ENCODE assay signal across 7 cellular contexts in the genomic region with DNA sequence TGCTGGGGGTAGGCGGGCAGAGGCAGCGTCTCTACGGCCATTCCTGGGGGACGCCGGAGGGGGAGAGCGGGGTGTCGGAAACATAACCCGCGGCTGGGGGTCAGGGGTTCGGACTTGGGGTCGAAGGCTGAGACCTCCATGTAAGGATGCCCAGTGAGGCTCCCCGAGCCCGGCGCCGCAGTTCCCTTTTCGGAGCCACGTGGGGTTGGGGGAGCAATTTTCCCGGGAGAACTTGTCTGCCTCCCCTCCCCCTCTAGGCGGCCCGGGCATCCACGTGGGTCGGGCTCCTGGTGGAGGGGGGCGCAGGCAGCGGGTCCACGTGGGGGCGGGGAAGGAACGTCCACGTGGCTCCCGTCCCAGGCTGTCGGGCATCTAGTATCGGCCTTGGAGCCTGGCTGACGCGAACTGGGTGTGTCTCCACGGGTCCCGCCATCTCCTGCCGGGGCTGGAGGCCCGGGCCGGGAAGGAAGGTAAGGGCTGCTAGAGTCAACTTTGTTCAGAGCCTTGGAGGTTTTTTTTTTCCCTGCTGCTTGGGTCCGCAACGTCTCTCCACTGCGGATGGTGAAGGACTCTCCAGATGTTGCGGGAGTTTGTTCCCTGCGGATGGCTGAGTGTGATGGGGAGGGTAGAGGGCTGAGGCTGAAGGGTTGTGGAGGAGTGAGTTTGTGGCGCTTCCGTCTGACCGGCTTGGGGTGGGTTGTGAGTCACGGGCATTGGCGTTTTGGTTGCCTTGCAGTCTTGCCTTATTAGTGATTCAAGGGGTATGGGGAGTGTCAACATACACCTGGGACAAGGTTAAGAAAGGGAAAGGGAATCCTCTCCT.
DNase-seq lines count a peak whose midpoint lies in the region; ATAC-seq and TF ChIP-seq lines count a peak whose summit lies in the region.

No MANE protein-coding gene starts in this region.

- no peaks in the 10 kb centered on the region for H3K9me3 ChIP-seq in iPS-18c (ENCODE audit: control insufficient read depth, insufficient read depth, low read length)

- TF ChIP-seq CTCF in GM12865 (IDR thresholded peaks at IDR 0.05; ENCODE audit: insufficient read depth, low read depth, low read length, missing control alignments): no peak
- TF ChIP-seq CTCF in brain microvascular endothelial cell (IDR thresholded peaks at IDR 0.05; ENCODE audit: low read depth, low read length, missing control alignments): no peak

- no peaks in the 10 kb centered on the region for H3K27me3 ChIP-seq in brain microvascular endothelial cell (replicated peaks)

- peak overlapping the region; percentile 78 for H3K4me3 ChIP-seq in GM12865 (ENCODE audit: low read depth, low read length)
- peak overlapping the region; percentile 99 for H3K4me3 ChIP-seq in brain microvascular endothelial cell (ENCODE audit: low read depth, low read length)
- peak overlapping the region; percentile 98 for H3K4me3 ChIP-seq in iPS-18c (ENCODE audit: insufficient read depth, low read depth, low read length)
- peak overlapping the region; percentile 96 for H3K4me3 ChIP-seq in skeletal muscle cell (ENCODE audit: low read depth, low read length)

- H3K27ac ChIP-seq in brain microvascular endothelial cell: peak overlapping the region; percentile 83

- no peak for TF ChIP-seq RAD21 in Ishikawa (IDR thresholded peaks at IDR 0.05; ENCODE audit: low read depth)

- ATAC-seq in HG03457 (IDR thresholded peaks at IDR 0.05; ENCODE audit: unreplicated experiment): no peak

- in situ Hi-C loops in brain microvascular endothelial cell (cut with HindIII; ENCODE audit: low pct_ligation_motif_present, low sequenced_read_pairs): no loop called here

- TF ChIP-seq EP300 in Ishikawa (IDR thresholded peaks at IDR 0.05; ENCODE audit: borderline replicate concordance): no peak

- DNase-seq in GM12865 (ENCODE audit: low read depth) (peak; percentile 76), T1000 (lab: John Stamatoyannopoulos, UW) (peak; percentile 61), brain microvascular endothelial cell (peak; percentile 60), skeletal muscle cell (ENCODE audit: low read depth) (no peak)

- H3K36me3 ChIP-seq in brain microvascular endothelial cell (replicated peaks): peaks cover 9% of the 10 kb centered on the region

TF ChIP-seq in Ishikawa, 13 proteins besides CTCF, POLR2A, EP300 and RAD21:
- no peak for TF ChIP-seq REST (IDR thresholded peaks at IDR 0.05; ENCODE audit: low read depth)
- TF ChIP-seq, protein P1, sequence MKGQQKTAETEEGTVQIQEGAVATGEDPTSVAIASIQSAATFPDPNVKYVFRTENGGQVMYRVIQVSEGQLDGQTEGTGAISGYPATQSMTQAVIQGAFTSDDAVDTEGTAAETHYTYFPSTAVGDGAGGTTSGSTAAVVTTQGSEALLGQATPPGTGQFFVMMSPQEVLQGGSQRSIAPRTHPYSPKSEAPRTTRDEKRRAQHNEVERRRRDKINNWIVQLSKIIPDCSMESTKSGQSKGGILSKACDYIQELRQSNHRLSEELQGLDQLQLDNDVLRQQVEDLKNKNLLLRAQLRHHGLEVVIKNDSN (IDR thresholded peaks at IDR 0.05): peak; percentile 88
- no peak for TF ChIP-seq TAF1 (IDR thresholded peaks at IDR 0.05; ENCODE audit: low read depth)
- TF ChIP-seq, protein P2, sequence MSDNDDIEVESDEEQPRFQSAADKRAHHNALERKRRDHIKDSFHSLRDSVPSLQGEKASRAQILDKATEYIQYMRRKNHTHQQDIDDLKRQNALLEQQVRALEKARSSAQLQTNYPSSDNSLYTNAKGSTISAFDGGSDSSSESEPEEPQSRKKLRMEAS (IDR thresholded peaks at IDR 0.05): peak; percentile 98
- no peak for TF ChIP-seq YY1 (IDR thresholded peaks at IDR 0.05; ENCODE audit: low read depth)
- peak; percentile 59 for TF ChIP-seq TCF12 (IDR thresholded peaks at IDR 0.05; ENCODE audit: low read depth)
- no peak for TF ChIP-seq FOXM1 (IDR thresholded peaks at IDR 0.05; ENCODE audit: borderline replicate concordance, low read depth)
- TF ChIP-seq CREB1 (IDR thresholded peaks at IDR 0.05; ENCODE audit: low read depth): no peak
- no peak for TF ChIP-seq NFIC (IDR thresholded peaks at IDR 0.05)
- TF ChIP-seq CEBPB (IDR thresholded peaks at IDR 0.05): no peak; the same call in 1 of the 2 replicates
- TF ChIP-seq TEAD4 (IDR thresholded peaks at IDR 0.05): no peak; the same call in 1 of the 2 replicates
- TF ChIP-seq EGR1 (IDR thresholded peaks at IDR 0.05): no peak
- peak; percentile 84; the same call in 1 of the 2 replicates for TF ChIP-seq ZBTB7A (IDR thresholded peaks at IDR 0.05; ENCODE audit: low read depth)
